ENCODE assay signal across 37 cellular contexts in the genomic region with DNA sequence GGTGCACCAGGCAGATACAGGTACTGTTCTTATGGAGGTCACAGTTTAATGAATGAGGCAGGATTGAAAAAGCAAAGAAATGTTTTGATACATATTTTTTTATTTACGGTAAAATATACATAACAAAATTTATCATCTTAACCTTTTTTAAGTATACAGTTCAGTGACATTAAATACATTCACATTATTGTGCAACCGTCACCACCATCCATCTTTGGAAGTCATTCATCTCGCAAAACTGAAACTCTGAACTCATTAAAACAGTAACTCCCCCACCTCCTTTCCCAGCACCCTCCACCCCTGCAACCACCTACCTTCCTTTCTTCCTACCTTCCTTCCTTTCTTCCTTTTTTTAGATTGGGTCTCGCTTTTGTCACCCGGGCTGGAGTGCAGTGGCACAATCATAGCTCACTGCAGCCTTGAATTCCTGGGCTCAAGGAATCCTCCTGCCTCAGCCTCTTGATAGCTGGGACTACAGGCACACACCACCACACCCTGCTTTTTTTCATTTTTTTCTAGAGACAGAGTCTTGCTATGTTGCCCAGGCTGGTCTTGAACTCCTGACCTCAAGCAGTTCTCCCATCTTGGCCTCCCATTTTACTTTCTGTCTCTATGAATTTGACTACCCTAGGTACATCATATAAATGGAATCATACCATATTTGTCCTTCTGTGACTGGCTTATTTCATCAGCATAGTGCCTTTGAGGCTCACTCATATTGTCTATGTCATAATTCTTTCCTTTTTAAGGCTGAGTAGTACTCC. TPM values are rescaled to one million over a fixed set of nuclear protein-coding genes. Genes with fewer than 3 reads are reported as not detected.
"Had no signal": no experiment of that assay in that cellular context is flagged by ENCODE, and none has a peak within 500 bp of the region (broad histone marks: within the 10 kb centered on the region; RNA-seq: fewer than 3 reads in every experiment).

No MANE protein-coding gene starts in this region.

- H3K9me3 ChIP-seq: ascending aorta, breast epithelium, colonic mucosa, esophagus squamous epithelium, gastroesophageal sphincter, heart right ventricle had no signal

- H3K4me1 ChIP-seq: ascending aorta, breast epithelium, colonic mucosa had no signal

- H3K4me3 ChIP-seq: ascending aorta, breast epithelium, cardiac muscle cell, colonic mucosa, esophagus squamous epithelium, gastroesophageal sphincter, heart right ventricle had no signal

- DNase-seq: activated CD4-positive, alpha-beta memory T cell treated with anti-CD3 and anti-CD28 coated beads for 36 hours; activated CD4-positive, alpha-beta T cell treated with anti-CD3 and anti-CD28 coated beads for 36 hours; activated CD4-positive, alpha-beta T cell treated with anti-CD3 and anti-CD28 coated beads, Interleukin-2, amount 10 ng/mL, durations not matched to agents 24 days and 14 days; activated CD4-positive, CD25-positive, alpha-beta regulatory T cell; activated CD4-positive, CD25-positive, alpha-beta regulatory T cell treated with anti-CD3 and anti-CD28 coated beads, Interleukin-2, amount 50 U/mL, for 72 hours; activated CD8-positive, alpha-beta memory T cell treated with anti-CD3 and anti-CD28 coated beads, Interleukin-2, amount 10 ng/mL, durations not matched to agents 7 days and 5 days; activated CD8-positive, alpha-beta memory T cell treated with anti-CD3 and anti-CD28 coated beads, Interleukin-2, amount 50 U/mL, for 4 hours; activated CD8-positive, alpha-beta T cell treated with anti-CD3 and anti-CD28 coated beads, Interleukin-2, amount 10 ng/mL, durations not matched to agents 7 days and 5 days; activated effector memory CD4-positive, alpha-beta T cell treated with anti-CD3 and anti-CD28 coated beads, Interleukin-2, amount 50 U/mL, for 16 hours; activated naive CD4-positive, alpha-beta T cell; activated naive CD4-positive, alpha-beta T cell treated with anti-CD3 and anti-CD28 coated beads, Interleukin-2, amount 10 ng/mL, durations not matched to agents 7 days and 5 days; activated naive CD8-positive, alpha-beta T cell treated with anti-CD3 and anti-CD28 coated beads, Interleukin-2, amount 10 ng/mL, durations not matched to agents 7 days and 5 days; activated T-cell treated with anti-CD3 and anti-CD28 coated beads, Interleukin-2, amount 50 U/mL, for 1 hour; activated T-cell treated with anti-CD3 and anti-CD28 coated beads, Interleukin-2, amount 50 U/mL, for 48 hours; central memory CD4-positive, alpha-beta T cell; cerebellar nuclear complex; colonic mucosa; effector CD8-positive, alpha-beta T cell; esophagus squamous epithelium; foreskin melanocyte; heart right ventricle; T-helper 17 cell; T1000 had no signal

- ATAC-seq: activated CD4-positive, alpha-beta T cell treated with anti-CD3 and anti-CD28 coated beads for 36 hours; activated CD8-positive, alpha-beta memory T cell treated with anti-CD3 and anti-CD28 coated beads, Interleukin-2, amount 10 ng/mL, durations not matched to agents 7 days and 5 days; activated CD8-positive, alpha-beta T cell treated with anti-CD3 and anti-CD28 coated beads, Interleukin-2, amount 10 ng/mL, durations not matched to agents 7 days and 5 days; activated naive CD4-positive, alpha-beta T cell treated with anti-CD3 and anti-CD28 coated beads, Interleukin-2, amount 50 U/mL, for 72 hours; gastroesophageal sphincter; heart right ventricle; T-helper 17 cell had no signal

- H3K36me3 ChIP-seq: ascending aorta, breast epithelium, cardiac muscle cell, colonic mucosa, esophagus squamous epithelium, gastroesophageal sphincter, heart right ventricle had no signal

- H3K27ac ChIP-seq: ascending aorta, breast epithelium, cardiac muscle cell, colonic mucosa, epithelial cell of prostate, esophagus squamous epithelium, gastroesophageal sphincter, heart right ventricle had no signal

- FAIRE-seq: endometrium, endothelial cell of umbilical vein had no signal

- H3K27me3 ChIP-seq: ascending aorta, breast epithelium, cardiac muscle cell, colonic mucosa, gastroesophageal sphincter, heart right ventricle had no signal

RNA-seq across cellular contexts. Expression of a gene that starts 22.5 kb away (rescaled TPM):
- total RNA-seq: activated CD4-positive, alpha-beta memory T cell treated with anti-CD3 and anti-CD28 coated beads for 36 hours; activated CD4-positive, alpha-beta T cell treated with anti-CD3 and anti-CD28 coated beads for 36 hours; activated CD4-positive, alpha-beta T cell treated with anti-CD3 and anti-CD28 coated beads, Interleukin-2, amount 10 ng/mL, durations not matched to agents 24 days and 14 days; activated CD8-positive, alpha-beta memory T cell treated with anti-CD3 and anti-CD28 coated beads for 36 hours; activated CD8-positive, alpha-beta memory T cell treated with anti-CD3 and anti-CD28 coated beads, Interleukin-2, amount 10 ng/mL, durations not matched to agents 7 days and 5 days; activated CD8-positive, alpha-beta T cell treated with anti-CD3 and anti-CD28 coated beads, Interleukin-2, amount 10 ng/mL, durations not matched to agents 7 days and 5 days; activated naive CD4-positive, alpha-beta T cell treated with anti-CD3 and anti-CD28 coated beads, Interleukin-2, amount 50 U/mL, for 72 hours; activated T-helper 1 cell treated with anti-CD3 and anti-CD28 coated beads, Interleukin-12 subunit alpha, Interleukin-12 subunit beta, Interleukin-2, Interleukin-4 antibody, amounts not matched to agents 30 ng/mL and 10 ng/mL and 1 ng/mL, durations not matched to agents 14 hours and 24 hours and 36 hours; activated T-helper 2 cell treated with anti-CD3 and anti-CD28 coated beads, Interferon-gamma antibody, Interleukin-2, Interleukin-4, amounts not matched to agents 10 μg/mL and 5 μg/mL and 100 μg/mL, durations not matched to agents 14 hours and 24 hours and 36 hours; ascending aorta; dermis microvascular lymphatic vessel endothelial cell; endothelial cell of umbilical vein; esophagus squamous epithelium; fibroblast of villous mesenchyme; glomerular endothelial cell had no signal
- polyA plus RNA-seq: endothelial cell of umbilical vein had no signal
